In the genomic region with DNA sequence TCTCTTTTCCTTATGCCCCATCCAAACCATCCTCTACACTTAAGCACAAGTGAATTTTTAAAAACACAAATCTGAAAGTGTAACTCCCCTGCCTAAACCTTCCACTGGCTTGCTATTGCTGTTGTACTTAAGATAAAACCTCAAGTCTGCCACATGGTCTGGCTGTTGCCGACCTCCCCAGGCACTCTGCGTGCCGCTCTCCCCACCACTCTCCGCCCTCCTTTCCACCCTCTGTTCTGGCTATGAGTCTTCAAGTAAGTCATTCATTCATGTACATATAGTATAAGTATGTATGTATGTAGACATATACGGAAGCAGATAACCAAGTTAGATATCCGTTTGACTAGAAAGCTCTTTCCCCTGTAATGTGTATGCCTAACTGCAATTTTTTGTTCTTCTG, we compare ENCODE assay signal across 9 cellular contexts.
A peak's percentile ranks its signal among the peaks of the same experiment; 100 is the strongest.
DNase-seq lines count a peak whose midpoint lies in the region; ATAC-seq and TF ChIP-seq lines count a peak whose summit lies in the region.
"Had no signal": no experiment of that assay in that cellular context is flagged by ENCODE, and none has a peak within 500 bp of the region (broad histone marks: within the 10 kb centered on the region; RNA-seq: fewer than 3 reads in every experiment).

No MANE protein-coding gene starts in this region.

- H3K4me1 Mint-ChIP-seq in activated naive CD4-positive, alpha-beta T cell treated with anti-CD3 and anti-CD28 coated beads, Interleukin-2, amount 50 U/mL, for 24 hours = peaks cover 85% of the 10 kb centered on the region

- H3K9me1 ChIP-seq in IMR-90 (ENCODE audit: insufficient read depth, low read length) = peaks cover 8% of the 10 kb centered on the region

- peak overlapping the region; percentile 48 for H4K91ac ChIP-seq in IMR-90 (ENCODE audit: insufficient read depth, low read depth, low read length)

- dilution Hi-C loops in IMR-90 (cut with HindIII; ENCODE audit: low sequenced_read_pairs, unreplicated experiment) = no loop called here

- H3K27me3 Mint-ChIP-seq in activated naive CD4-positive, alpha-beta T cell treated with anti-CD3 and anti-CD28 coated beads, Interleukin-2, amount 50 U/mL, for 24 hours = no peaks in the 10 kb centered on the region

- intact Hi-C loops in IMR-90 (cut with micrococcal nuclease) = no loop called here

- H3K9ac ChIP-seq in IMR-90 (ENCODE audit: low read depth, low read length) = no peak overlapping the region

- no peak overlapping the region for H3K23ac ChIP-seq in IMR-90 (ENCODE audit: low read depth, low read length)

- no peak overlapping the region for H2AK9ac ChIP-seq in IMR-90 (replicated peaks; ENCODE audit: low read depth, low read length, poor library complexity)

- no peaks in the 10 kb centered on the region for H3K9me3 Mint-ChIP-seq in activated naive CD4-positive, alpha-beta T cell treated with anti-CD3 and anti-CD28 coated beads, Interleukin-2, amount 50 U/mL, for 24 hours
- H3K9me3 Mint-ChIP-seq: GM23338 had no signal

- no peak overlapping the region for H3K56ac ChIP-seq in IMR-90 (ENCODE audit: extremely low read depth, insufficient read depth, low read length)

- no peaks in the 10 kb centered on the region for H3K36me3 ChIP-seq in IMR-90 (ENCODE audit: control insufficient read depth, insufficient read depth, low read length)

- no peak overlapping the region for H3K14ac ChIP-seq in IMR-90 (replicated peaks; ENCODE audit: low read depth, low read length)

- no peaks in the 10 kb centered on the region for H3K27me3 ChIP-seq in IMR-90 (ENCODE audit: control insufficient read depth, insufficient read depth, low read length)

- H3K4me3 Mint-ChIP-seq in activated naive CD4-positive, alpha-beta T cell treated with anti-CD3 and anti-CD28 coated beads, Interleukin-2, amount 50 U/mL, for 24 hours = peak overlapping the region; percentile 42
- H3K4me3 Mint-ChIP-seq: GM23338 had no signal

- H2AFZ ChIP-seq in IMR-90 (replicated peaks; ENCODE audit: low read length, poor library complexity) = no peak overlapping the region

- H2BK15ac ChIP-seq in IMR-90 (ENCODE audit: low read depth, low read length) = 0 out of 3 replicates have a peak overlapping the region, but pooled peaks have one; percentile 65

- ATAC-seq in GM19455 (IDR thresholded peaks at IDR 0.05; ENCODE audit: unreplicated experiment) (peak; percentile 42), IMR-90 (ENCODE audit: low read depth) (no peak), HG02588 (IDR thresholded peaks at IDR 0.05; ENCODE audit: unreplicated experiment) (no peak), GM21515 (IDR thresholded peaks at IDR 0.05; ENCODE audit: unreplicated experiment) (no peak)
- ATAC-seq: GM23338 had no signal

- H3K4ac ChIP-seq in IMR-90 (ENCODE audit: low read depth, low read length) = peak overlapping the region; percentile 39

- TF ChIP-seq RAD21 in IMR-90 (IDR thresholded peaks at IDR 0.05; ENCODE audit: low read length) = no peak

- H4K8ac ChIP-seq in IMR-90 (ENCODE audit: low read depth in 2 of 2, low read length in 2 of 2) = no peak overlapping the region

- no peak overlapping the region for H3K27ac ChIP-seq in IMR-90 (ENCODE audit: insufficient read depth, low read length)

- TF ChIP-seq CTCF in IMR-90 (conservative IDR thresholded peaks at IDR 0.05; ENCODE audit: low read depth, low read length) = no peak

- 0 out of 2 replicates have a peak overlapping the region, but pooled peaks have one; percentile 39 for H3K18ac ChIP-seq in IMR-90 (ENCODE audit: low read depth, low read length)

- TF ChIP-seq POLR2A in IMR-90 (IDR thresholded peaks at IDR 0.05; ENCODE audit: low read depth, low read length) = no peak

- peak overlapping the region; percentile 84; the same call in 1 of the 2 replicates for H2BK20ac ChIP-seq in IMR-90 (ENCODE audit: low read depth, low read length)

- H2AK5ac ChIP-seq in IMR-90 (ENCODE audit: low read depth, low read length) = peak overlapping the region; percentile 85; the same call in 1 of the 2 replicates

- no peak for DNase-seq in IMR-90
- peak; percentile 54 to 70 for DNase-seq in stimulated activated CD8-positive, alpha-beta memory T cell treated with anti-CD3 and anti-CD28 coated beads, Interleukin-2, amount 100 ng/mL, for 48 hours (ENCODE audit: low read depth in 2 of 2)
- no peak for DNase-seq in epidermal melanocyte (ENCODE audit: insufficient read length, low spot score)
- no peak for DNase-seq in NCI-H82 (lab: John Stamatoyannopoulos, UW)

- no peak overlapping the region for H3K4me2 ChIP-seq in IMR-90 (ENCODE audit: low read depth, low read length)
- H3K4me2 ChIP-seq: GM23338 had no signal

- H3K36me3 Mint-ChIP-seq in activated naive CD4-positive, alpha-beta T cell treated with anti-CD3 and anti-CD28 coated beads, Interleukin-2, amount 50 U/mL, for 24 hours = no peaks in the 10 kb centered on the region

- H4K20me1 ChIP-seq in IMR-90 (ENCODE audit: insufficient read depth, low read length) = no peaks in the 10 kb centered on the region

- H2BK120ac ChIP-seq in IMR-90 (ENCODE audit: low read depth, low read length) = peak overlapping the region; percentile 71; the same call in 1 of the 2 replicates

- no peak overlapping the region for H2BK5ac ChIP-seq in IMR-90 (ENCODE audit: low read depth, low read length, poor library complexity, severe bottlenecking)

- BruUV-seq in IMR-90 (replicated peaks; lab: Mats Ljungman, UMichigan) = no TSS peak

- in situ Hi-C loops in IMR-90 (cut with MboI; ENCODE audit: low sequenced_read_pairs) = no loop called here

- no peak overlapping the region for H3K4me3 ChIP-seq in IMR-90 (ENCODE audit: insufficient read depth, low read depth, low read length)
- H3K4me3 ChIP-seq: GM23338 had no signal

- H3K9me3 ChIP-seq in IMR-90 (ENCODE audit: control insufficient read depth, insufficient read depth, low read length) = no peaks in the 10 kb centered on the region

- WGBS in IMR-90 (ENCODE audit: extremely low coverage in 2 of 2, insufficient read length in 1 of 2), 2 experiments = no CpG with 5 or more reads among the region's 6 CpGs

- H3K79me1 ChIP-seq in IMR-90 (ENCODE audit: low read depth in 1 of 2, low read length in 2 of 2) = no peaks in the 10 kb centered on the region

- CTCF ChIA-PET in IMR-90 (lab: Yijun Ruan, JAX) = interaction anchor here (0.7 kb wide), 1 partner anchor 13 kb away, joined by 3 read pairs; no protein-coding TSS in a partner anchor

- H3K4me1 ChIP-seq in IMR-90 (ENCODE audit: control insufficient read depth, insufficient read depth, low read length) = peaks cover 3% of the 10 kb centered on the region

- POLR2A ChIA-PET in IMR-90 (lab: Charles Lee; ENCODE audit: unreplicated experiment) = no interaction called here

- no peak overlapping the region for H4K5ac ChIP-seq in IMR-90 (ENCODE audit: low read depth, low read length)

- peak overlapping the region; percentile 99 for H3K27ac Mint-ChIP-seq in activated naive CD4-positive, alpha-beta T cell treated with anti-CD3 and anti-CD28 coated beads, Interleukin-2, amount 50 U/mL, for 24 hours
- H3K27ac Mint-ChIP-seq: GM23338 had no signal

TF ChIP-seq in IMR-90, 13 proteins besides CTCF, POLR2A, EP300 and RAD21:
- no peak for TF ChIP-seq BHLHE40 (IDR thresholded peaks at IDR 0.05; ENCODE audit: low read depth, low read length)
- TF ChIP-seq FOS (IDR thresholded peaks at IDR 0.05; ENCODE audit: low read depth, low read length) = no peak
- no peak for TF ChIP-seq MAFK (IDR thresholded peaks at IDR 0.05; ENCODE audit: low read depth, low read length)
- no peak for TF ChIP-seq CEBPB (IDR thresholded peaks at IDR 0.05; ENCODE audit: low read depth, low read length)
- no peak for TF ChIP-seq MAZ (IDR thresholded peaks at IDR 0.05; ENCODE audit: borderline replicate concordance, low read depth, low read length)
- no peak for TF ChIP-seq USF2 (IDR thresholded peaks at IDR 0.05; ENCODE audit: low read depth, low read length)
- TF ChIP-seq, protein P1, sequence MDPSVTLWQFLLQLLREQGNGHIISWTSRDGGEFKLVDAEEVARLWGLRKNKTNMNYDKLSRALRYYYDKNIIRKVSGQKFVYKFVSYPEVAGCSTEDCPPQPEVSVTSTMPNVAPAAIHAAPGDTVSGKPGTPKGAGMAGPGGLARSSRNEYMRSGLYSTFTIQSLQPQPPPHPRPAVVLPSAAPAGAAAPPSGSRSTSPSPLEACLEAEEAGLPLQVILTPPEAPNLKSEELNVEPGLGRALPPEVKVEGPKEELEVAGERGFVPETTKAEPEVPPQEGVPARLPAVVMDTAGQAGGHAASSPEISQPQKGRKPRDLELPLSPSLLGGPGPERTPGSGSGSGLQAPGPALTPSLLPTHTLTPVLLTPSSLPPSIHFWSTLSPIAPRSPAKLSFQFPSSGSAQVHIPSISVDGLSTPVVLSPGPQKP (IDR thresholded peaks at IDR 0.05; ENCODE audit: borderline replicate concordance, low read depth, low read length) = no peak
- TF ChIP-seq CHD1 (IDR thresholded peaks at IDR 0.05; ENCODE audit: low read depth, low read length) = no peak
- no peak for TF ChIP-seq NFE2L2 (IDR thresholded peaks at IDR 0.05; ENCODE audit: low read depth, low read length)
- no peak for TF ChIP-seq RCOR1 (IDR thresholded peaks at IDR 0.05; ENCODE audit: insufficient replicate concordance, low read length)
- no peak for TF ChIP-seq RFX5 (IDR thresholded peaks at IDR 0.05; ENCODE audit: low read depth, low read length)
- TF ChIP-seq MXI1 (IDR thresholded peaks at IDR 0.05; ENCODE audit: borderline replicate concordance, low read depth, low read length) = no peak
- no peak for TF ChIP-seq SMC3 (IDR thresholded peaks at IDR 0.05; ENCODE audit: low read depth, low read length)

Comparison
In these comparisons a context has a peak if more than half of its experiments do, and no peak if none do; other contexts are left out.
1. DNase-seq: peak in stimulated activated CD8-positive, alpha-beta memory T cell treated with anti-CD3 and anti-CD28 coated beads, Interleukin-2, amount 100 ng/mL, for 48 hours (2 of 2); none in IMR-90 (single experiment), epidermal melanocyte (single experiment) and NCI-H82 (single experiment).